29 cellular contexts compared by ENCODE assay signal in genomic region chr11:425301-425700, GRCh38. TPM values are rescaled to one million over a fixed set of nuclear protein-coding genes. Genes with fewer than 3 reads are reported as not detected.
"Had no signal": no experiment of that assay in that cellular context is flagged by ENCODE, and none has a peak within 500 bp of the region (broad histone marks: within the 10 kb centered on the region; RNA-seq: fewer than 3 reads in every experiment).

No MANE protein-coding gene starts in this region.

- H3K36me3 ChIP-seq: esophagus squamous epithelium, gastrocnemius medialis, heart right ventricle, left lung, lower lobe of right lung had no signal

- FAIRE-seq: colon, endometrium, islet of Langerhans, keratinocyte had no signal

- H3K27ac ChIP-seq: coronary artery, dorsolateral prefrontal cortex, epithelial cell of prostate, esophagus squamous epithelium, gastrocnemius medialis, heart right ventricle, left lung, lower lobe of right lung had no signal

- H3K4me3 ChIP-seq: coronary artery, dorsolateral prefrontal cortex, esophagus squamous epithelium, gastrocnemius medialis, heart right ventricle, left lung, lower lobe of right lung, mucosa of descending colon had no signal

- ATAC-seq: esophagus mucosa, gastrocnemius medialis, heart right ventricle, left cardiac atrium, left lung, left ventricle myocardium superior, lower lobe of right lung, mucosa of descending colon had no signal

- H3K4me1 ChIP-seq: gastrocnemius medialis, left lung, lower lobe of right lung had no signal

- H3K4me3 Mint-ChIP-seq: mesothelial cell of epicardium had no signal

- H3K27ac Mint-ChIP-seq: mesothelial cell of epicardium had no signal

- DNase-seq: dermis blood vessel endothelial cell; dorsolateral prefrontal cortex; effector CD4-positive, alpha-beta T cell; effector memory CD4-positive, alpha-beta T cell; erythroblast; esophagus squamous epithelium; foreskin fibroblast; foreskin melanocyte; gastrocnemius medialis; glutamatergic neuron; head of caudate nucleus; heart right ventricle; hippocampal formation; left cardiac atrium; lower lobe of right lung; mesenchymal stem cell; naive B cell had no signal

- H3K9me3 ChIP-seq: esophagus squamous epithelium, gastrocnemius medialis, left lung, lower lobe of right lung, mucosa of descending colon had no signal

RNA-seq across cellular contexts. Expression of gene B4GALNT4, which starts 56.0 kb away (rescaled TPM):
- total RNA-seq: gastrocnemius medialis, mesenteric fat pad had no signal
